ENCODE assay signal across 8 cellular contexts in the genomic region with DNA sequence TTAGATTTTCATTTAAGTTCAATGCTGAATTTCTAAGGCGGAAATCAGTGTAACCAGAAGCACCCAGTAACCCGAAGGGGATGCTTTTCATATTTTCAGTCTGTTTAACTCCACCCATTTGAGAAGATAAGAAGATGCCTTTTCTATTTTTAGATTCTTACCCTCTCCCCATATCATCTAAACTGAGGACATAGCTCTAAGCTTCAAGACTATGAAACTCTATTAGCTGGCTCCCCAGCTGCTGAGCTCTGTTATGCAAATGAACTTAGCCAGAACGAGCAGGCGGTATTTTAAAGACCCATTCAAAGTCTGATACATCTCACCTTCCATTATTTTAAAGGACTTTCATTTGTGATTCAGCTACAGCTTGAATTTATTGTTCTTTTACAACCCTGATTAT. TPM values are rescaled to one million over a fixed set of nuclear protein-coding genes. Genes with fewer than 3 reads are reported as not detected.
DNase-seq lines count a peak whose midpoint lies in the region; ATAC-seq and TF ChIP-seq lines count a peak whose summit lies in the region.

No MANE protein-coding gene starts in this region.

- intact Hi-C loops in posterior cingulate gyrus (cut with DNase I): no loop called here

- DNase-seq in HAP-1 (ENCODE audit: low spot score in 2 of 2) (peak; percentile 78 to 97), NCI-H69 (lab: John Stamatoyannopoulos, UW) (peak; percentile 92), thoracic aorta (ENCODE audit: low spot score) (no peak), NCI-H2227 treated with DMSO at 0.1 percent for 48 hours (lab: John Stamatoyannopoulos, UW) (no peak), posterior cingulate gyrus (no peak)
- DNase-seq in activated CD4-positive, alpha-beta T cell treated with anti-CD3 and anti-CD28 coated beads for 48 hours: no peak

- in situ Hi-C loops in HAP-1 (cut with MboI; ENCODE audit: low sequenced_read_pairs): no loop called here

- no peak overlapping the region for H3K4me3 ChIP-seq in HAP-1
- H3K4me3 ChIP-seq in gastroesophageal sphincter: no peak overlapping the region
- H3K4me3 ChIP-seq in thoracic aorta: no peak overlapping the region

- TF ChIP-seq CTCF in gastroesophageal sphincter (IDR thresholded peaks at IDR 0.05) (no peak), thoracic aorta (IDR thresholded peaks at IDR 0.05) (no peak)

- H3K4me1 ChIP-seq in HAP-1: peaks cover 51% of the 10 kb centered on the region
- H3K4me1 ChIP-seq in gastroesophageal sphincter: peaks cover 26 to 100% (median 54%) of the 10 kb centered on the region in 3 donors
- peaks cover 47 to 96% of the 10 kb centered on the region in 2 donors for H3K4me1 ChIP-seq in thoracic aorta (ENCODE audit: control insufficient read depth in 1 of 2, low read depth in 2 of 2)

- H3K9me3 ChIP-seq in HAP-1 (no peaks in the 10 kb centered on the region), gastroesophageal sphincter (no peaks in the 10 kb centered on the region), thoracic aorta (no peaks in the 10 kb centered on the region)

- 53 to 60% methylated on average over 4 of the region's 4 CpGs for WGBS in gastroesophageal sphincter (ENCODE audit: low coverage in 1 of 2), 2 donors

- peak; percentile 82 for ATAC-seq in GM18861 (IDR thresholded peaks at IDR 0.05; ENCODE audit: unreplicated experiment)
- ATAC-seq in gastroesophageal sphincter: no peak
- ATAC-seq in thoracic aorta (ENCODE audit: insufficient number of reproducible peaks, low FRiP score, low read depth): no peak

- H3K27ac ChIP-seq in gastroesophageal sphincter: peak overlapping the region; percentile 52 to 76 (median 74)
- peak overlapping the region; percentile 64 to 77 for H3K27ac ChIP-seq in thoracic aorta

- TF ChIP-seq EP300 in gastroesophageal sphincter (IDR thresholded peaks at IDR 0.05): no peak

- no peak for TF ChIP-seq POLR2A in gastroesophageal sphincter (IDR thresholded peaks at IDR 0.05)

- no peaks in the 10 kb centered on the region for H3K36me3 ChIP-seq in HAP-1 (replicated peaks)
- H3K36me3 ChIP-seq in gastroesophageal sphincter: no peaks in the 10 kb centered on the region
- no peaks in the 10 kb centered on the region for H3K36me3 ChIP-seq in thoracic aorta

- H3K27me3 ChIP-seq in HAP-1 (ENCODE audit: low read depth) (no peaks in the 10 kb centered on the region), gastroesophageal sphincter (no peaks in the 10 kb centered on the region), thoracic aorta (replicated peaks; ENCODE audit: insufficient read depth) (no peaks in the 10 kb centered on the region)

RNA-seq across cellular contexts. Expression of gene CDC42EP3, which starts 16.5 kb away (rescaled TPM):
- total RNA-seq in gastroesophageal sphincter: 100 to 1,000 TPM in 2 of 4 donors, 10 to 100 TPM in 2; 39.4 to 198 (median 87.4) TPM
- total RNA-seq in thoracic aorta: 10 to 100 TPM; 42.2 to 57.4 TPM

Comparison
In these comparisons a context has a peak if more than half of its experiments do, and no peak if none do; other contexts are left out.
1. DNase-seq: peak in HAP-1 (2 of 2) and NCI-H69 (single experiment); none in thoracic aorta (single experiment), NCI-H2227 treated with DMSO at 0.1 percent for 48 hours (single experiment), activated CD4-positive, alpha-beta T cell treated with anti-CD3 and anti-CD28 coated beads for 48 hours (single experiment) and posterior cingulate gyrus (0 of 10).